21 cellular contexts compared by ENCODE assay signal in the genomic region with DNA sequence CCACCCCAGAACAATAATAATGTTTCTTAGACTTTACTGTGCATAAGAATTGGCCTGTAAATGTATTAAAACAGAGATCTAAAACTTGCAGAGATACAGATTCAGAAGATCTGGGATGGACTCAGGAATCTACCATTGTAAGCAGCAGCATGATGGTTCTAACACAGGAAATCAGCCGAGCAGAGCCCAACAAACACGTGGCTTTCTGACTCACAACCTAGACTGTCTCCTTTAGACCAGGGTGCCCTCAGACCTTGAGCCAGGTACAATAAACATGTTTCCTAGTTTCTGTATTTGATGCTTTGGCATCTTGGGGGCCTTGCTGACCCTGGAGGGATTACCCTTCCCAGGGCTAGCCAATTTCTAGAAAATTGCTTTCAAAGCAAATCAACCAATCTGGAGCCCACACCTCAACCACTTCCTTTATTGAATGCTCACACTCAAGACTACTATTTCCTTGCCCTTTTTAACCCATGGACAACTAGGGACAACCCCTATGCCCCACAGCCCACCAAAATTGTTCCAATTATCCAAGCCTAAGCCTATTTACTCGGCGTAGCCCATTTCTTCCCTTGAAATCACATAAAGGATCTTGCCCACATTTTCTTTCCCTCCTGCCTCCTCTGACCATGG.
DNase-seq lines count a peak whose midpoint lies in the region; ATAC-seq and TF ChIP-seq lines count a peak whose summit lies in the region.
"Had no signal": no experiment of that assay in that cellular context is flagged by ENCODE, and none has a peak within 500 bp of the region (broad histone marks: within the 10 kb centered on the region; RNA-seq: fewer than 3 reads in every experiment).

No MANE protein-coding gene starts in this region.

- H3K27me3 Mint-ChIP-seq in natural killer cell (ENCODE audit: low read depth in 2 of 2): peaks cover 10 to 24% of the 10 kb centered on the region in 2 donors
- H3K27me3 Mint-ChIP-seq in endothelial cell (ENCODE audit: unreplicated experiment): no peaks in the 10 kb centered on the region

- DNase-seq in MG63: peak; percentile 7
- DNase-seq in epithelial cell of esophagus (ENCODE audit: low read depth): peak; percentile 46
- DNase-seq in natural killer cell: no peak
- DNase-seq in lower leg skin (ENCODE audit: low spot score in 2 of 2): no peak
- DNase-seq in HT-29 (ENCODE audit: low spot score): no peak
- no peak for DNase-seq in endothelial cell (ENCODE audit: low spot score)
- DNase-seq: adrenal gland; AML-193; Calu3; endodermal cell; foreskin melanocyte; NCI-H1694 treated with DMSO at 0.1 percent for 48 hours; NCI-H446; SHP77 treated with DMSO at 0.1 percent for 48 hours; stimulated activated CD4-positive, alpha-beta T cell treated with anti-CD3 and anti-CD28 coated beads, Interleukin-12 subunit alpha, Interleukin-12 subunit beta, amount 100 ng/mL, for 4 hours; stimulated activated naive CD4-positive, alpha-beta T cell treated with Interleukin-2 at 50 U/mL for 16 hours; upper lobe of left lung had no signal

- H3K4me3 ChIP-seq in MG63 (no peak overlapping the region), epithelial cell of esophagus (ENCODE audit: low read length) (no peak overlapping the region), lower leg skin (ENCODE audit: low read depth, poor library complexity, severe bottlenecking) (no peak overlapping the region)
- H3K4me3 ChIP-seq: adrenal gland, upper lobe of left lung had no signal

- H3K36me3 ChIP-seq in MG63: no peaks in the 10 kb centered on the region

- H3K27me3 ChIP-seq in MG63: no peaks in the 10 kb centered on the region
- H3K27me3 ChIP-seq: adrenal gland, upper lobe of left lung had no signal

- 89 to 90% methylated on average over 4 of the region's 4 CpGs for WGBS in lower leg skin, 2 donors

- no peak for TF ChIP-seq POLR2A in lower leg skin (IDR thresholded peaks at IDR 0.05)

- H3K36me3 Mint-ChIP-seq in natural killer cell (no peaks in the 10 kb centered on the region), endothelial cell (ENCODE audit: low read depth, unreplicated experiment) (peaks cover 36% of the 10 kb centered on the region)

- TF ChIP-seq CTCF in epithelial cell of esophagus (IDR thresholded peaks at IDR 0.05; ENCODE audit: insufficient read depth, low read depth, low read length, missing control alignments) (no peak), natural killer cell (IDR thresholded peaks at IDR 0.05) (no peak), lower leg skin (IDR thresholded peaks at IDR 0.05) (no peak), endothelial cell (IDR thresholded peaks at IDR 0.05; ENCODE audit: unreplicated experiment) (no peak)

- H3K9me3 Mint-ChIP-seq in natural killer cell (no peaks in the 10 kb centered on the region), endothelial cell (ENCODE audit: unreplicated experiment) (no peaks in the 10 kb centered on the region)
- H3K9me3 Mint-ChIP-seq: endodermal cell; neural crest cell; T-helper 1 cell treated with Interleukin-12 subunit alpha and Interleukin-12 subunit beta and Interleukin-4 antibody, amounts not matched to agents 30 μg/mL and 1 μg/mL, for 36 hours had no signal

- intact Hi-C loops in natural killer cell (cut with micrococcal nuclease): no loop called here
- intact Hi-C loops in lower leg skin (cut with DNase I; ENCODE audit: low total_unique reads): no loop called here

- peak overlapping the region; percentile 60 for H3K4me3 Mint-ChIP-seq in natural killer cell
- H3K4me3 Mint-ChIP-seq in endothelial cell (ENCODE audit: unreplicated experiment): no peak overlapping the region
- H3K4me3 Mint-ChIP-seq: endodermal cell; neural crest cell; T-helper 1 cell treated with Interleukin-12 subunit alpha and Interleukin-12 subunit beta and Interleukin-4 antibody, amounts not matched to agents 30 μg/mL and 1 μg/mL, for 36 hours had no signal

- H3K27ac Mint-ChIP-seq in natural killer cell (peak overlapping the region; percentile 60 to 65), endothelial cell (ENCODE audit: unreplicated experiment) (no peak overlapping the region)
- H3K27ac Mint-ChIP-seq: endodermal cell; T-helper 1 cell treated with Interleukin-12 subunit alpha and Interleukin-12 subunit beta and Interleukin-4 antibody, amounts not matched to agents 30 μg/mL and 1 μg/mL, for 36 hours had no signal

- peaks cover 16 to 19% of the 10 kb centered on the region in 2 donors for H3K4me1 Mint-ChIP-seq in natural killer cell
- H3K4me1 Mint-ChIP-seq in endothelial cell (ENCODE audit: unreplicated experiment): peaks cover 6% of the 10 kb centered on the region
- H3K4me1 Mint-ChIP-seq: neural crest cell had no signal

- peak; percentile 67 for ATAC-seq in GM18868 (IDR thresholded peaks at IDR 0.05; ENCODE audit: unreplicated experiment)
- ATAC-seq in natural killer cell: peak; percentile 83 to 99 (median 98)
- no peak for ATAC-seq in HG02642 (IDR thresholded peaks at IDR 0.05; ENCODE audit: poor library complexity, unreplicated experiment)

- H3K9me3 ChIP-seq in MG63: no peaks in the 10 kb centered on the region
- H3K9me3 ChIP-seq: adrenal gland, upper lobe of left lung had no signal

Comparison
In these comparisons a context has a peak if more than half of its experiments do, and no peak if none do; other contexts are left out.
1. DNase-seq: peak in MG63 (single experiment) and epithelial cell of esophagus (single experiment); none in natural killer cell (single experiment), lower leg skin (0 of 2), HT-29 (single experiment) and endothelial cell (single experiment).